In the genomic region with DNA sequence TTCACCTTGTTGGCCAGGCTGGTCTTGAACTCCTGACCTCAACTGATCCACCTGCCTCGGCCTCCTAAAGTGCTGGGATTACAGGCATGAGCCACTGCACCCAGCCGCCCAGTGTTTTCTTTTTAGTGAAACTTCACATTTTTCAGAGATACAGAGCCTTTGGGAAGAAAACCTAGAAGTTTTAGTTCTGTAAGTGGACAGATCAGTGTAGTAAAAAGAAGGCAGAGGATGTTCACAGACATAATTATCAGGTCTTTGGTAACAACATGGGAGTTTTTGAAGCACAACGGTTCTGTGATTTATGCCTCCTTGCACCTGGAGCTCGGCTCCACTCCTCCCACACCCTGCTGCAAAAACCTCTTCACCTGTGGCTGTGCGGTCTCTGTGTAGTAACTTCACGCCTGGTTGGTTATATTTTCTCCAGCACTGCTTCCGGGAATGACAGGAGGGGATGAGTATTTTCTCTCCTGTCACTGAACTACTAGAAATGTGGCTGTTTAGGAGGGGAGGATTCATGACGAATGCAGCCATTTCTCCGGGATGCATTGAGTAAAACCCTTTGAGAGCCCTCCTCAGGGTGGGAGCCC, we compare ENCODE assay signal across 8 cellular contexts.
A peak's percentile ranks its signal among the peaks of the same experiment; 100 is the strongest.
DNase-seq lines count a peak whose midpoint lies in the region; ATAC-seq lines count a peak whose summit lies in the region.

No MANE protein-coding gene starts in this region.

- H3K9me3 Mint-ChIP-seq in activated CD4-positive, alpha-beta T cell treated with anti-CD3 and anti-CD28 coated beads for 36 hours (ENCODE audit: low read depth), result no peaks in the 10 kb centered on the region

- peaks cover 11% of the 10 kb centered on the region for H3K4me1 ChIP-seq in mesenchymal stem cell (ENCODE audit: control insufficient read depth, insufficient read depth, low read depth, low read length)

- peak overlapping the region; percentile 73 for H3K27ac ChIP-seq in mesenchymal stem cell (ENCODE audit: low read length, poor library complexity, severe bottlenecking)

- H3K4me3 ChIP-seq in mesenchymal stem cell (ENCODE audit: insufficient read depth in 1 of 2, low read depth in 1 of 2, low read length in 2 of 2), result no peak overlapping the region

- no peak overlapping the region for H2BK12ac ChIP-seq in mesenchymal stem cell (ENCODE audit: low read length in 2 of 2)

- no peak overlapping the region for H3K9ac ChIP-seq in mesenchymal stem cell (ENCODE audit: low read length)

- ATAC-seq in activated CD4-positive, alpha-beta T cell treated with anti-CD3 and anti-CD28 coated beads for 36 hours, result peak; percentile 37
- ATAC-seq in HG02884 (IDR thresholded peaks at IDR 0.05; ENCODE audit: unreplicated experiment), result peak; percentile 43

- no peak overlapping the region for H2AFZ ChIP-seq in mesenchymal stem cell (ENCODE audit: low read depth, low read length)

- H2AK5ac ChIP-seq in mesenchymal stem cell (ENCODE audit: low read length, severe bottlenecking), result no peak overlapping the region

- H3K79me1 ChIP-seq in mesenchymal stem cell (replicated peaks; ENCODE audit: low read length, poor library complexity, severe bottlenecking), result no peaks in the 10 kb centered on the region

- POLR2A ChIA-PET in activated CD4-positive, alpha-beta T cell treated with anti-CD3 and anti-CD28 coated beads for 36 hours (lab: Charles Lee), result interaction anchor here (0.6 kb wide), 1 partner anchor 124 kb away, joined by 4 read pairs; no protein-coding TSS in a partner anchor

- no peaks in the 10 kb centered on the region for H3K9me3 ChIP-seq in mesenchymal stem cell (ENCODE audit: control insufficient read depth, low read length)

- H3K27me3 ChIP-seq in mesenchymal stem cell (ENCODE audit: control insufficient read depth in 1 of 2, insufficient read depth in 1 of 2, low read length in 2 of 2), result no peaks in the 10 kb centered on the region

- H4K8ac ChIP-seq in mesenchymal stem cell (ENCODE audit: low read length), result no peak overlapping the region

- H3K4me3 Mint-ChIP-seq in activated CD4-positive, alpha-beta T cell treated with anti-CD3 and anti-CD28 coated beads for 36 hours, result no peak overlapping the region

- intact Hi-C loops in activated CD4-positive, alpha-beta T cell treated with anti-CD3 and anti-CD28 coated beads for 36 hours (cut with DNase I, micrococcal nuclease), result no loop called here

- H3K36me3 ChIP-seq in mesenchymal stem cell (ENCODE audit: control insufficient read depth in 1 of 2, insufficient read depth in 2 of 2, low read depth in 1 of 2, low read length in 2 of 2), result no peaks in the 10 kb centered on the region

- no peak overlapping the region for H2BK15ac ChIP-seq in mesenchymal stem cell (ENCODE audit: low read depth, poor library complexity, severe bottlenecking)

- H3K4ac ChIP-seq in mesenchymal stem cell (ENCODE audit: low read depth in 1 of 2, low read length in 2 of 2), result no peak overlapping the region

- no peaks in the 10 kb centered on the region for H3K27me3 Mint-ChIP-seq in activated CD4-positive, alpha-beta T cell treated with anti-CD3 and anti-CD28 coated beads for 36 hours

- H3K4me1 Mint-ChIP-seq in activated CD4-positive, alpha-beta T cell treated with anti-CD3 and anti-CD28 coated beads for 36 hours, result peaks cover 42% of the 10 kb centered on the region

- H3K18ac ChIP-seq in mesenchymal stem cell (ENCODE audit: low read depth in 1 of 2, low read length in 2 of 2), result no peak overlapping the region

- no peak overlapping the region for H3K14ac ChIP-seq in mesenchymal stem cell (ENCODE audit: low read length in 2 of 2)

- CTCF ChIA-PET in activated CD4-positive, alpha-beta T cell treated with anti-CD3 and anti-CD28 coated beads for 36 hours (lab: Charles Lee), result interaction anchor here (0.8 to 3.0 kb wide), 2 partner anchors 12 to 96 kb away, joined by 3 to 12 read pairs; no protein-coding TSS in a partner anchor

- H2BK5ac ChIP-seq in mesenchymal stem cell (ENCODE audit: low read depth, low read length, poor library complexity, severe bottlenecking), result no peak overlapping the region

- H3K4me2 ChIP-seq in mesenchymal stem cell (ENCODE audit: low read length, poor library complexity, severe bottlenecking), result no peak overlapping the region

- peak overlapping the region; percentile 42 for H3K27ac Mint-ChIP-seq in activated CD4-positive, alpha-beta T cell treated with anti-CD3 and anti-CD28 coated beads for 36 hours

- no peak overlapping the region for H3K23ac ChIP-seq in mesenchymal stem cell (ENCODE audit: low read length in 2 of 2)

- no peaks in the 10 kb centered on the region for H3K36me3 Mint-ChIP-seq in activated CD4-positive, alpha-beta T cell treated with anti-CD3 and anti-CD28 coated beads for 36 hours (ENCODE audit: low read depth)

- no peak overlapping the region for H4K91ac ChIP-seq in mesenchymal stem cell (ENCODE audit: low read length)

- DNase-seq in activated CD4-positive, alpha-beta T cell treated with anti-CD3 and anti-CD28 coated beads for 36 hours, result peak; percentile 53
- DNase-seq in activated CD4-positive, alpha-beta T cell treated with anti-CD3 and anti-CD28 coated beads, Interleukin-2, amount 50 U/mL, for 4 hours, result no peak
- DNase-seq in NCI-H526 (lab: John Stamatoyannopoulos, UW) (peak; percentile 85 to 92), mesenchymal stem cell (no peak), COLO829 (ENCODE audit: low spot score) (no peak), ureter (ENCODE audit: low spot score) (no peak), GDM1 (lab: John Stamatoyannopoulos, UW) (no peak)

- no peak overlapping the region for H2BK120ac ChIP-seq in mesenchymal stem cell (ENCODE audit: low read depth, low read length)

- 87% methylated on average over 9 of the region's 9 CpGs for WGBS in mesenchymal stem cell

Comparison
In these comparisons a context has a peak if more than half of its experiments do, and no peak if none do; other contexts are left out.
1. DNase-seq: peak in activated CD4-positive, alpha-beta T cell treated with anti-CD3 and anti-CD28 coated beads for 36 hours (single experiment) and NCI-H526 (2 of 2); none in activated CD4-positive, alpha-beta T cell treated with anti-CD3 and anti-CD28 coated beads, Interleukin-2, amount 50 U/mL, for 4 hours (0 of 2), mesenchymal stem cell (single experiment), COLO829 (single experiment), ureter (single experiment) and GDM1 (single experiment).